8 cellular contexts compared by ENCODE assay signal in genomic region chr17:39027037-39027436, GRCh38. TPM values are rescaled to one million over a fixed set of nuclear protein-coding genes. Genes with fewer than 3 reads are reported as not detected.
DNase-seq lines count a peak whose midpoint lies in the region; ATAC-seq and TF ChIP-seq lines count a peak whose summit lies in the region.

No MANE protein-coding gene starts in this region.

- H3K4me3 ChIP-seq in GM23248 (peak overlapping the region; percentile 63), colonic mucosa (peak overlapping the region; percentile 25), lower lobe of right lung (peak overlapping the region; percentile 50), suprapubic skin (peak overlapping the region; percentile 57)

- H3K36me3 ChIP-seq in GM23248 (ENCODE audit: low read depth) (no peaks in the 10 kb centered on the region), colonic mucosa (no peaks in the 10 kb centered on the region), lower lobe of right lung (no peaks in the 10 kb centered on the region), suprapubic skin (no peaks in the 10 kb centered on the region)

- no peaks in the 10 kb centered on the region for H3K9me3 ChIP-seq in GM23248 (ENCODE audit: low read depth)
- no peaks in the 10 kb centered on the region for H3K9me3 ChIP-seq in colonic mucosa
- no peaks in the 10 kb centered on the region for H3K9me3 ChIP-seq in lower lobe of right lung
- H3K9me3 ChIP-seq in suprapubic skin, result no peaks in the 10 kb centered on the region

- peak; percentile 86 to 90 for ATAC-seq in lower lobe of right lung
- no peak for ATAC-seq in GM18873 (IDR thresholded peaks at IDR 0.05; ENCODE audit: low FRiP score, unreplicated experiment)
- no peak for ATAC-seq in HG02759 (IDR thresholded peaks at IDR 0.05; ENCODE audit: unreplicated experiment)

- H3K27me3 ChIP-seq in GM23248 (replicated peaks; ENCODE audit: insufficient read depth), result no peaks in the 10 kb centered on the region
- H3K27me3 ChIP-seq in colonic mucosa, result no peaks in the 10 kb centered on the region
- peaks cover 8% of the 10 kb centered on the region for H3K27me3 ChIP-seq in lower lobe of right lung (ENCODE audit: low read depth)
- H3K27me3 ChIP-seq in suprapubic skin, result peaks cover 4% of the 10 kb centered on the region

- no peak for TF ChIP-seq POLR2A in suprapubic skin (IDR thresholded peaks at IDR 0.05)

- intact Hi-C loops in colonic mucosa (cut with DNase I) (no loop called here), lower lobe of right lung (cut with DNase I) (no loop called here)

- in situ Hi-C loops in GM23248 (cut with MboI), result no loop called here

- DNase-seq in GM23248 (peak; percentile 65), NCI-H446 treated with DMSO at 0.1 percent for 48 hours (lab: John Stamatoyannopoulos, UW) (peak; percentile 28), colonic mucosa (peak; percentile 75), lower lobe of right lung (peak; percentile 81), suprapubic skin (ENCODE audit: low spot score in 2 of 2) (peak; percentile 82 to 86), NCI-H187 (lab: John Stamatoyannopoulos, UW) (no peak)

- TF ChIP-seq CTCF in colonic mucosa (IDR thresholded peaks at IDR 0.05) (no peak), lower lobe of right lung (IDR thresholded peaks at IDR 0.05) (no peak), suprapubic skin (IDR thresholded peaks at IDR 0.05) (no peak)

- H3K9ac ChIP-seq in GM23248 (no peak overlapping the region), colonic mucosa (ENCODE audit: low read depth in 2 of 2, low read length in 2 of 2) (peak overlapping the region in 1 of 2 donors; percentile 15)

- peak overlapping the region; percentile 55 for H2AFZ ChIP-seq in GM23248

- 1 to 2% methylated on average over 19 to 25 of the region's 25 CpGs for WGBS in GM23248 (ENCODE audit: low coverage in 1 of 2, low lambda C conversion rate in 2 of 2, missing lambda C conversion rate in 2 of 2), 2 experiments
- 1% methylated on average over 25 of the region's 25 CpGs for WGBS in suprapubic skin

- no peaks in the 10 kb centered on the region for H3K9me2 ChIP-seq in GM23248 (ENCODE audit: insufficient read depth)

- H3K79me2 ChIP-seq in GM23248 (ENCODE audit: insufficient read depth), result no peaks in the 10 kb centered on the region

- H3K4me2 ChIP-seq in GM23248 (ENCODE audit: unreplicated experiment), result peak overlapping the region; percentile 58

- no peak overlapping the region for H3K27ac ChIP-seq in GM23248
- H3K27ac ChIP-seq in colonic mucosa, result no peak overlapping the region
- H3K27ac ChIP-seq in lower lobe of right lung, result no peak overlapping the region
- H3K27ac ChIP-seq in suprapubic skin, result peak overlapping the region; percentile 56

- H3F3A ChIP-seq in GM23248 (ENCODE audit: insufficient read depth), result no peaks in the 10 kb centered on the region

- H3K4me1 ChIP-seq in GM23248 (ENCODE audit: insufficient read depth) (no peaks in the 10 kb centered on the region), colonic mucosa (peaks cover 3% of the 10 kb centered on the region), lower lobe of right lung (peaks cover 13% of the 10 kb centered on the region), suprapubic skin (peaks cover 15% of the 10 kb centered on the region)

- H4K20me1 ChIP-seq in GM23248 (ENCODE audit: insufficient read depth), result no peaks in the 10 kb centered on the region

- TF ChIP-seq EP300 in suprapubic skin (IDR thresholded peaks at IDR 0.05), result no peak

RNA-seq across cellular contexts. Expression of gene FBXO47, which starts 59.8 kb away (rescaled TPM):
- under 0.01 TPM in 1 of 2 replicates, not detected in the other for total RNA-seq in GM23248 (2014; rRNA removed; shearing (Covaris generic))
- polyA plus RNA-seq in GM23248 (2016; fragmentation: Nextera tagmentation; extraction: Ambion mirVana), result not detected in 2 replicates
- total RNA-seq in colonic mucosa (not detected), lower lobe of right lung (not detected), suprapubic skin (not detected)

Comparison
In these comparisons a context has a peak if more than half of its experiments do, and no peak if none do; other contexts are left out.
1. DNase-seq: peak in GM23248 (single experiment), NCI-H446 treated with DMSO at 0.1 percent for 48 hours (single experiment), colonic mucosa (single experiment), lower lobe of right lung (single experiment) and suprapubic skin (2 of 2); none in NCI-H187 (0 of 2).
2. ATAC-seq: peak in lower lobe of right lung (2 of 2); none in GM18873 (single experiment) and HG02759 (single experiment).
3. Peak in every context shown above with its lines, with median percentiles within 50 percentile points of each other: H3K4me3 ChIP-seq.